In genomic region chr1:211620097-211620496, GRCh38 we compare ENCODE assay signal across 2 cellular contexts.
TF ChIP-seq lines count a peak whose summit lies in the region.

No MANE protein-coding gene starts in this region.

TF ChIP-seq in A549, 52 proteins besides CTCF, POLR2A, EP300 and RAD21:
- TF ChIP-seq RARB (CRISPR knock-in tag; IDR thresholded peaks at IDR 0.05) (no peak), HOXB5 (CRISPR knock-in tag; IDR thresholded peaks at IDR 0.05) (no peak), HOXA7 (CRISPR knock-in tag; IDR thresholded peaks at IDR 0.05) (no peak), MAZ (IDR thresholded peaks at IDR 0.05; ENCODE audit: borderline replicate concordance, low read depth, low read length) (no peak), NPAS2 (CRISPR knock-in tag; IDR thresholded peaks at IDR 0.05; ENCODE audit: borderline replicate concordance) (no peak), EHMT2 (IDR thresholded peaks at IDR 0.05; ENCODE audit: low read depth) (no peak), RFX5 (IDR thresholded peaks at IDR 0.05) (no peak), PHF8 (IDR thresholded peaks at IDR 0.05; ENCODE audit: borderline replicate concordance, low read depth) (no peak), FOXS1 (CRISPR knock-in tag; IDR thresholded peaks at IDR 0.05) (no peak), ZSCAN20 (CRISPR knock-in tag; IDR thresholded peaks at IDR 0.05) (no peak), CBX8 (IDR thresholded peaks at IDR 0.05) (no peak), ZNF302 (CRISPR knock-in tag; IDR thresholded peaks at IDR 0.05) (no peak)
- TF ChIP-seq, protein P1, sequence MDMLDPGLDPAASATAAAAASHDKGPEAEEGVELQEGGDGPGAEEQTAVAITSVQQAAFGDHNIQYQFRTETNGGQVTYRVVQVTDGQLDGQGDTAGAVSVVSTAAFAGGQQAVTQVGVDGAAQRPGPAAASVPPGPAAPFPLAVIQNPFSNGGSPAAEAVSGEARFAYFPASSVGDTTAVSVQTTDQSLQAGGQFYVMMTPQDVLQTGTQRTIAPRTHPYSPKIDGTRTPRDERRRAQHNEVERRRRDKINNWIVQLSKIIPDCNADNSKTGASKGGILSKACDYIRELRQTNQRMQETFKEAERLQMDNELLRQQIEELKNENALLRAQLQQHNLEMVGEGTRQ (IDR thresholded peaks at IDR 0.05), result no peak
- TF ChIP-seq, protein P2, sequence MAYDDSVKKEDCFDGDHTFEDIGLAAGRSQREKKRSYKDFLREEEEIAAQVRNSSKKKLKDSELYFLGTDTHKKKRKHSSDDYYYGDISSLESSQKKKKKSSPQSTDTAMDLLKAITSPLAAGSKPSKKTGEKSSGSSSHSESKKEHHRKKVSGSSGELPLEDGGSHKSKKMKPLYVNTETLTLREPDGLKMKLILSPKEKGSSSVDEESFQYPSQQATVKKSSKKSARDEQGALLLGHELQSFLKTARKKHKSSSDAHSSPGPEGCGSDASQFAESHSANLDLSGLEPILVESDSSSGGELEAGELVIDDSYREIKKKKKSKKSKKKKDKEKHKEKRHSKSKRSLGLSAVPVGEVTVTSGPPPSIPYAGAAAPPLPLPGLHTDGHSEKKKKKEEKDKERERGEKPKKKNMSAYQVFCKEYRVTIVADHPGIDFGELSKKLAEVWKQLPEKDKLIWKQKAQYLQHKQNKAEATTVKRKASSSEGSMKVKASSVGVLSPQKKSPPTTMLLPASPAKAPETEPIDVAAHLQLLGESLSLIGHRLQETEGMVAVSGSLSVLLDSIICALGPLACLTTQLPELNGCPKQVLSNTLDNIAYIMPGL (CRISPR knock-in tag; IDR thresholded peaks at IDR 0.05; ENCODE audit: borderline replicate concordance), result no peak

TF ChIP-seq in H1, 55 proteins besides CTCF, POLR2A, EP300 and RAD21:
- no peak for TF ChIP-seq CREB1 (IDR thresholded peaks at IDR 0.05)
- TF ChIP-seq, protein P3, sequence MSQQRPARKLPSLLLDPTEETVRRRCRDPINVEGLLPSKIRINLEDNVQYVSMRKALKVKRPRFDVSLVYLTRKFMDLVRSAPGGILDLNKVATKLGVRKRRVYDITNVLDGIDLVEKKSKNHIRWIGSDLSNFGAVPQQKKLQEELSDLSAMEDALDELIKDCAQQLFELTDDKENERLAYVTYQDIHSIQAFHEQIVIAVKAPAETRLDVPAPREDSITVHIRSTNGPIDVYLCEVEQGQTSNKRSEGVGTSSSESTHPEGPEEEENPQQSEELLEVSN (IDR thresholded peaks at IDR 0.05), result no peak
- TF ChIP-seq SP4 (IDR thresholded peaks at IDR 0.05; ENCODE audit: low read length), result no peak
- TF ChIP-seq MAX (IDR thresholded peaks at IDR 0.05), result no peak
- TF ChIP-seq JUND (IDR thresholded peaks at IDR 0.05; ENCODE audit: low read length), result no peak
- no peak for TF ChIP-seq EGR1 (IDR thresholded peaks at IDR 0.05; ENCODE audit: borderline replicate concordance, low read depth, low read length)
- TF ChIP-seq, protein P1 (IDR thresholded peaks at IDR 0.05; ENCODE audit: low read length), result no peak
- no peak for TF ChIP-seq RNF2 (IDR thresholded peaks at IDR 0.05; ENCODE audit: borderline replicate concordance, low read depth, low read length, missing control alignments, poor library complexity, severe bottlenecking)
- no peak for TF ChIP-seq HDAC2 (IDR thresholded peaks at IDR 0.05; ENCODE audit: borderline replicate concordance in 1 of 2, low read depth in 2 of 2, low read length in 2 of 2)
- TF ChIP-seq HDAC6 (IDR thresholded peaks at IDR 0.05; ENCODE audit: low read depth, low read length), result no peak
- TF ChIP-seq CBX8 (IDR thresholded peaks at IDR 0.05; ENCODE audit: borderline replicate concordance, low read depth, low read length), result no peak
- no peak for TF ChIP-seq JUN (IDR thresholded peaks at IDR 0.05; ENCODE audit: low read depth, low read length)
- TF ChIP-seq CEBPB (IDR thresholded peaks at IDR 0.05; ENCODE audit: low read depth, low read length), result no peak
- no peak for TF ChIP-seq CHD2 (IDR thresholded peaks at IDR 0.05; ENCODE audit: low read length)
- TF ChIP-seq CTBP2 (IDR thresholded peaks at IDR 0.05; ENCODE audit: borderline replicate concordance, insufficient read depth, insufficient read length, low read length), result no peak
- no peak for TF ChIP-seq SIRT6 (IDR thresholded peaks at IDR 0.05; ENCODE audit: low read length)
- no peak for TF ChIP-seq KDM5A (IDR thresholded peaks at IDR 0.05; ENCODE audit: low read length)
- no peak for TF ChIP-seq GABPA (IDR thresholded peaks at IDR 0.05; ENCODE audit: borderline replicate concordance, insufficient read depth, low read length)
TF ChIP-seq in H1: peak in this region for 0.
